Comparison of ENCODE assay signal across 8 cellular contexts in genomic region chr18:21241224-21242131, GRCh38. TPM values are rescaled to one million over a fixed set of nuclear protein-coding genes. Genes with fewer than 3 reads are reported as not detected.
A peak's percentile ranks its signal among the peaks of the same experiment; 100 is the strongest.
DNase-seq lines count a peak whose midpoint lies in the region; ATAC-seq, FAIRE-seq and TF ChIP-seq lines count a peak whose summit lies in the region.

No MANE protein-coding gene starts in this region.

- no peak overlapping the region for H2AK5ac ChIP-seq in H1 (ENCODE audit: low read depth, low read length)

- POLR2A ChIA-PET in AG04449 (lab: Yijun Ruan, JAX) (no interaction called here), H1 (lab: Charles Lee; ENCODE audit: partially characterized antibody) (no interaction called here)

- peak overlapping the region; percentile 68 to 73 for H3K4me2 ChIP-seq in H1 (ENCODE audit: insufficient read depth in 1 of 2, low read depth in 2 of 2, low read length in 2 of 2)

- no peaks in the 10 kb centered on the region for H3K79me2 ChIP-seq in H1 (ENCODE audit: control insufficient read depth in 1 of 2, insufficient read depth in 2 of 2, low read length in 2 of 2)

- H3K4ac ChIP-seq in H1 (replicated peaks; ENCODE audit: insufficient read length, low read depth, low read length): no peak overlapping the region

- peak overlapping the region in 6 of 8 donors; percentile 25 to 82 (median 48) for H3K4me3 Mint-ChIP-seq in naive B cell

- H3K23ac ChIP-seq in H1 (ENCODE audit: insufficient read length): no peak overlapping the region

- CTCF ChIA-PET in AG04449 (lab: Yijun Ruan, JAX): interaction anchor here (0.7 kb wide), 1 partner anchor 208 kb away, joined by 4 read pairs; no protein-coding TSS in a partner anchor
- CTCF ChIA-PET in H1 (lab: Charles Lee; ENCODE audit: partially characterized antibody): interaction anchor here (0.8 to 1.5 kb wide), 5 partner anchors 25 to 204 kb away, joined by 3 to 4 read pairs (median 3); no protein-coding TSS in a partner anchor

- no peaks in the 10 kb centered on the region for H3K36me3 Mint-ChIP-seq in naive B cell

- FAIRE-seq in H1 (lab: Jason Lieb, UNC): no peak

- H3K4me1 Mint-ChIP-seq in naive B cell: peaks cover 0 to 10% (median 5%) of the 10 kb centered on the region in 3 donors

- TF ChIP-seq RAD21 in H1 (IDR thresholded peaks at IDR 0.05 in 1 of 2, conservative IDR thresholded peaks at IDR 0.05 in 1 of 2; ENCODE audit: low read depth in 2 of 2, low read length in 2 of 2): no peak

- DNase-seq in AG04449 (ENCODE audit: low read depth, low spot score): no peak
- peak in 1 of 2 experiments; percentile 66 for DNase-seq in H1 (ENCODE audit: low read depth in 1 of 2, low spot score in 2 of 2)
- no peak for DNase-seq in naive B cell
- DNase-seq in cortex of kidney (lab: John Stamatoyannopoulos, UW): no peak
- no peak for DNase-seq in T1000 (lab: John Stamatoyannopoulos, UW)
- no peak for DNase-seq in GM19238 (ENCODE audit: insufficient read length, low spot score)

- H3K9me3 Mint-ChIP-seq in naive B cell: peaks cover 0 to 5% (median 0%) of the 10 kb centered on the region in 7 donors

- TF ChIP-seq EP300 in H1 (IDR thresholded peaks at IDR 0.05; ENCODE audit: borderline replicate concordance in 1 of 2, low read depth in 2 of 2, low read length in 2 of 2): no peak

- no peak overlapping the region for H2BK20ac ChIP-seq in H1 (ENCODE audit: low read length)

- no peak overlapping the region for H4K91ac ChIP-seq in H1 (replicated peaks; ENCODE audit: insufficient read length, low read length)

- peaks cover 44 to 73% (median 49%) of the 10 kb centered on the region in 3 donors for H3K27me3 Mint-ChIP-seq in naive B cell

- TF ChIP-seq POLR2A in H1 (IDR thresholded peaks at IDR 0.05; ENCODE audit: control extremely low read depth in 1 of 2, low read depth in 2 of 2, low read length in 2 of 2): no peak

- ATAC-seq in naive B cell (ENCODE audit: low read depth in 2 of 2) (no peak), HG03378 (IDR thresholded peaks at IDR 0.05; ENCODE audit: unreplicated experiment) (no peak)

- H2BK120ac ChIP-seq in H1 (replicated peaks; ENCODE audit: low read depth, low read length): no peak overlapping the region

- WGBS in H1 (ENCODE audit: extremely low coverage in 1 of 2, insufficient coverage in 1 of 2, insufficient read length in 1 of 2, insufficient replicate concordance in 2 of 2, low coverage in 1 of 2, low lambda C conversion rate in 2 of 2, missing lambda C conversion rate in 1 of 2), 2 experiments: 5% methylated on average over 47 of the region's 69 CpGs; no CpG with 5 or more reads in 1 of the 2 experiments

- H4K8ac ChIP-seq in H1 (ENCODE audit: extremely low read depth, insufficient read depth, low read length): peak overlapping the region; percentile 45; the same call in 1 of the 2 replicates

- H2BK5ac ChIP-seq in H1 (ENCODE audit: low read depth, low read length): no peak overlapping the region

- H3K4me3 ChIP-seq in AG04449 (ENCODE audit: low read depth, low read length): 0 out of 2 replicates have a peak overlapping the region, but pooled peaks have one; percentile 4
- H3K4me3 ChIP-seq in HUES48 (ENCODE audit: low read depth, low read length): peak overlapping the region; percentile 56
- peak overlapping the region; percentile 50 to 69 (median 60) for H3K4me3 ChIP-seq in H1 (ENCODE audit: extremely low read depth in 1 of 4, insufficient read depth in 2 of 4, low read depth in 3 of 4, low read length in 4 of 4)

- no peaks in the 10 kb centered on the region for H4K20me1 ChIP-seq in H1 (replicated peaks in 1 of 2; ENCODE audit: control insufficient read depth in 1 of 2, insufficient read depth in 2 of 2, low read length in 2 of 2)

- H3K27ac ChIP-seq in HUES48 (ENCODE audit: low read depth, low read length): peak overlapping the region; percentile 60
- no peak overlapping the region for H3K27ac ChIP-seq in H1 (ENCODE audit: low read depth, low read length)

- H3K36me3 ChIP-seq in HUES48 (ENCODE audit: control insufficient read depth, insufficient read depth, low read length) (no peaks in the 10 kb centered on the region), H1 (ENCODE audit: control insufficient read depth in 2 of 4, insufficient read depth in 4 of 4, low read length in 3 of 4) (no peaks in the 10 kb centered on the region)

- H3K56ac ChIP-seq in H1 (replicated peaks; ENCODE audit: insufficient read length, low read depth, low read length): no peak overlapping the region

- no peaks in the 10 kb centered on the region for H3K9me3 ChIP-seq in HUES48 (ENCODE audit: control insufficient read depth, insufficient read depth, low read length)
- H3K9me3 ChIP-seq in H1 (ENCODE audit: insufficient read depth in 2 of 2, low read depth in 1 of 2, low read length in 1 of 2): no peaks in the 10 kb centered on the region

- H3K14ac ChIP-seq in H1 (ENCODE audit: insufficient read length): no peak overlapping the region

- peaks cover 95% of the 10 kb centered on the region for H3K27me3 ChIP-seq in HUES48 (ENCODE audit: control insufficient read depth, insufficient read depth, low read length)
- peaks cover 35 to 64% (median 56%) of the 10 kb centered on the region in 4 experiments for H3K27me3 ChIP-seq in H1 (replicated peaks in 1 of 4; ENCODE audit: control insufficient read depth in 3 of 4, extremely low read depth in 1 of 4, insufficient read depth in 3 of 4, low read length in 3 of 4)

- H3K23me2 ChIP-seq in H1 (ENCODE audit: low read depth, low read length): peaks cover 13% of the 10 kb centered on the region; the same call in 1 of the 2 replicates

- H2BK12ac ChIP-seq in H1 (ENCODE audit: low read depth, low read length): no peak overlapping the region

- H3K79me1 ChIP-seq in H1 (ENCODE audit: low read depth, low read length): no peaks in the 10 kb centered on the region

- no peak overlapping the region for H3K9ac ChIP-seq in HUES48 (ENCODE audit: low read depth, low read length)
- H3K9ac ChIP-seq in H1 (replicated peaks in 1 of 4; ENCODE audit: extremely low read depth in 1 of 4, low read depth in 3 of 4, low read length in 3 of 4): peak overlapping the region in 3 of 4 experiments; percentile 8 to 56 (median 33); a peak in 2 of 7 replicates

- H4K5ac ChIP-seq in H1 (ENCODE audit: insufficient read length, low read depth, low read length): no peak overlapping the region

- TF ChIP-seq CTCF in AG04449 (IDR thresholded peaks at IDR 0.05; ENCODE audit: insufficient read depth, low read length, missing control alignments) (no peak), H1 (IDR thresholded peaks at IDR 0.05; ENCODE audit: control extremely low read depth in 1 of 3, insufficient read depth in 1 of 3, low read depth in 1 of 3, low read length in 3 of 3) (no peak)

- no peak overlapping the region for H2AFZ ChIP-seq in H1 (ENCODE audit: low read length)

- H3K27ac Mint-ChIP-seq in naive B cell: peak overlapping the region in 1 of 6 donors; percentile 88

- no peak overlapping the region; the same call in 1 of the 2 replicates for H3K18ac ChIP-seq in H1 (ENCODE audit: extremely low read depth, low read length)

- H3K4me1 ChIP-seq in HUES48 (ENCODE audit: control insufficient read depth, insufficient read depth, low read length) (peaks cover 10% of the 10 kb centered on the region), H1 (replicated peaks in 1 of 4; ENCODE audit: control insufficient read depth in 3 of 4, insufficient read depth in 4 of 4, low read length in 3 of 4) (peaks cover 0 to 15% (median 8%) of the 10 kb centered on the region in 4 experiments; a peak in 6 of 7 replicates)

- no peak overlapping the region for H2BK15ac ChIP-seq in H1 (ENCODE audit: low read length)

TF ChIP-seq in H1, 55 proteins besides CTCF, POLR2A, EP300 and RAD21:
- TF ChIP-seq TBP (IDR thresholded peaks at IDR 0.05; ENCODE audit: low read depth, low read length) (0 out of 2 replicates have a peak, but pooled peaks have one; percentile 10), CTBP2 (IDR thresholded peaks at IDR 0.05; ENCODE audit: borderline replicate concordance, insufficient read depth, insufficient read length, low read length) (no peak), ASH2L (IDR thresholded peaks at IDR 0.05; ENCODE audit: low read length) (peak; percentile 62), CREB1 (IDR thresholded peaks at IDR 0.05) (no peak), BRCA1 (IDR thresholded peaks at IDR 0.05; ENCODE audit: low read depth, low read length) (no peak), SUZ12 (IDR thresholded peaks at IDR 0.05; ENCODE audit: low read length) (peak; percentile 45), SP4 (IDR thresholded peaks at IDR 0.05; ENCODE audit: low read length) (no peak), YY1 (IDR thresholded peaks at IDR 0.05; ENCODE audit: low read depth, low read length) (no peak), PHF8 (conservative IDR thresholded peaks at IDR 0.05; ENCODE audit: low read depth, low read length) (no peak)
TF ChIP-seq in H1: peak in this region for 3.

RNA-seq across cellular contexts. Expression of gene GREB1L, which starts 0.6 kb away (rescaled TPM):
- 0.31 and 0.34 TPM in 2 replicates for total RNA-seq in H1 (2021; fragmentation: NEBNext Ultra II Directional; extraction: Animal tissue kit (Norgen Biotek cat#: 25700))
- 1.6 and 2.9 TPM in 2 replicates for polyA plus RNA-seq in H1 (2011; rRNA removed)
- 2.7 TPM for polyA plus RNA-seq in H1 (2011; cell fraction: cytosol; rRNA removed)
- 4.9 TPM for polyA plus RNA-seq in H1 (2011; cell fraction: nucleus; rRNA removed)
- 1.1 to 1.9 TPM (median 1.5 TPM) in 4 replicates for polyA plus RNA-seq in H1 (2012, experiment 1 of 2)
- 0.13 TPM for polyA plus RNA-seq in H1 (2012, experiment 2 of 2)
- not detected for polyA plus RNA-seq in H1 (2013, experiment 1 of 2)
- 0.02 TPM for polyA plus RNA-seq in H1 (2013, experiment 2 of 2)
- 4.2 and 12.5 TPM in 2 replicates for polyA minus RNA-seq in H1 (2011; rRNA and poly(A)+ RNA removed)
- polyA minus RNA-seq in H1 (2011; cell fraction: cytosol; rRNA and poly(A)+ RNA removed): 6.5 TPM
- 12.3 TPM for polyA minus RNA-seq in H1 (2011; cell fraction: nucleus; rRNA and poly(A)+ RNA removed)
- under 1 TPM in 3 of 6 donors, not detected in 3; 0.06 to 0.25 (median 0.15) TPM for polyA plus RNA-seq in naive B cell (ENCODE audit: low read depth in 6 of 6)

Comparison
In these comparisons a context has a peak if more than half of its experiments do, and no peak if none do; other contexts are left out.
1. H3K4me3 ChIP-seq: peak in every context shown above with its lines; median percentile 60 in H1; 56 in HUES48; 4 in AG04449.